ENCODE assay signal across 1 cellular context in the genomic region with DNA sequence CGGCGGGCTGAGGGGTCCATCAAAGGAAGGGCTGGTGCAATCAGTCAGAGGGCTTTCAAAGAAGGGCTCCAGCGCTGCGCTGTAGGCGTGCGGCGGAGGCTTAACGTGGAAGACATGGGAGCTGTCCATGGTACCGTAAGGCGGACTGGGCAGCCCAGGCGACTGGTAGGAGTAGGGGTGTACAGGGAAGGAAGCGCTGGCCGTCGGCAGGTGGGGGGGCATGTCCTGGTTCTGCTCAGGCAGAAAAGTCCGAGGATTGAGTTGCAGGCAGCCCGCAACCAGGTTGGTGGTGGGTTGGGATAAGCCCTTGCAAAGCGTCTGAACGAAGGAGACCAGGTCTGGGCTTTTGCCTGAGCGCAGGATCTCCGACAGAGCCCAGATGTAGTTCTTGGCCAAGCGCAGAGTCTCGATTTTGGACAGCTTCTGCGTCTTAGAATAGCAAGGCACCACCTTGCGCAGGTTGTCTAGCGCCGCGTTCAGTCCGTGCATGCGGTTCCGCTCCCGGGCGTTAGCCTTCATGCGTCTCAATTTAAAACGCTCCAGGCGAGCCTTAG.
A peak's percentile ranks its signal among the peaks of the same experiment; 100 is the strongest.
TF ChIP-seq lines count a peak whose summit lies in the region.

No MANE protein-coding gene starts in this region.

TF ChIP-seq in HepG2, 621 proteins besides CTCF, POLR2A, EP300 and RAD21 (continued from another document and continues in another):
- TF ChIP-seq ZNF816 (CRISPR knock-in tag; IDR thresholded peaks at IDR 0.05; ENCODE audit: borderline replicate concordance) (peak; percentile 90; the same call in 1 of the 2 replicates), NONO (IDR thresholded peaks at IDR 0.05) (no peak), NONO (CRISPR knock-in tag; conservative IDR thresholded peaks at IDR 0.05) (no peak), ATM (IDR thresholded peaks at IDR 0.05; ENCODE audit: borderline replicate concordance) (no peak), ZNF564 (CRISPR knock-in tag; IDR thresholded peaks at IDR 0.05) (peak; percentile 84), MEIS2 (CRISPR knock-in tag; IDR thresholded peaks at IDR 0.05) (peak; percentile 95), KDM2A (CRISPR knock-in tag; IDR thresholded peaks at IDR 0.05; ENCODE audit: borderline replicate concordance, low read depth) (peak; percentile 86), ATF7-NPFF (CRISPR knock-in tag; IDR thresholded peaks at IDR 0.05; ENCODE audit: low read depth) (peak; percentile 91; the same call in 1 of the 2 replicates), RFXAP (CRISPR knock-in tag; IDR thresholded peaks at IDR 0.05; ENCODE audit: borderline replicate concordance) (peak; percentile 81), EZH2 (conservative IDR thresholded peaks at IDR 0.05; ENCODE audit: low read depth, low read length) (no peak), RBM22 (optimal IDR thresholded peaks at IDR 0.05; ENCODE audit: low read length) (no peak), NFATC3 (CRISPR knock-in tag; IDR thresholded peaks at IDR 0.05) (no peak), ZNF652 (CRISPR knock-in tag; IDR thresholded peaks at IDR 0.05; ENCODE audit: borderline replicate concordance, low read depth) (no peak), ZFX (CRISPR knock-in tag; IDR thresholded peaks at IDR 0.05; ENCODE audit: low read depth) (no peak), RORA (CRISPR knock-in tag; IDR thresholded peaks at IDR 0.05) (no peak), ZNF776 (CRISPR knock-in tag; IDR thresholded peaks at IDR 0.05) (no peak; the same call in 1 of the 2 replicates), PAX8 (CRISPR knock-in tag; IDR thresholded peaks at IDR 0.05; ENCODE audit: borderline replicate concordance) (peak; percentile 72; the same call in 1 of the 2 replicates), CBFB (CRISPR knock-in tag; IDR thresholded peaks at IDR 0.05) (0 out of 2 replicates have a peak, but pooled peaks have one; percentile 34), ZNF33A (CRISPR knock-in tag; IDR thresholded peaks at IDR 0.05; ENCODE audit: borderline replicate concordance) (no peak), GATAD2A (CRISPR knock-in tag; IDR thresholded peaks at IDR 0.05) (peak; percentile 48; the same call in 1 of the 2 replicates), ZNF260 (CRISPR knock-in tag; IDR thresholded peaks at IDR 0.05; ENCODE audit: borderline replicate concordance, low read depth) (no peak), ZFP36L1 (CRISPR knock-in tag; IDR thresholded peaks at IDR 0.05) (peak; percentile 56; the same call in 1 of the 2 replicates), ZNF333 (CRISPR knock-in tag; IDR thresholded peaks at IDR 0.05; ENCODE audit: borderline replicate concordance) (peak; percentile 84; the same call in 1 of the 2 replicates), PCBP2 (optimal IDR thresholded peaks at IDR 0.05; ENCODE audit: low read depth, low read length, poor library complexity, severe bottlenecking) (no peak), PHF21A (CRISPR knock-in tag; IDR thresholded peaks at IDR 0.05) (no peak), TCF7 (IDR thresholded peaks at IDR 0.05; ENCODE audit: low read depth) (no peak), SIX1 (CRISPR knock-in tag; IDR thresholded peaks at IDR 0.05; ENCODE audit: borderline replicate concordance) (peak; percentile 65), CHD4 (IDR thresholded peaks at IDR 0.05; ENCODE audit: borderline replicate concordance, low read length) (no peak), XRCC5 (optimal IDR thresholded peaks at IDR 0.05; ENCODE audit: low read length) (no peak), CENPT (CRISPR knock-in tag; IDR thresholded peaks at IDR 0.05; ENCODE audit: low read depth) (0 out of 2 replicates have a peak, but pooled peaks have one; percentile 47), GABPB1 (CRISPR knock-in tag; IDR thresholded peaks at IDR 0.05) (peak; percentile 50), ZNF607 (CRISPR knock-in tag; IDR thresholded peaks at IDR 0.05; ENCODE audit: borderline replicate concordance) (0 out of 2 replicates have a peak, but pooled peaks have one; percentile 49), ZNF10 (CRISPR knock-in tag; IDR thresholded peaks at IDR 0.05; ENCODE audit: borderline replicate concordance, low read depth) (no peak), HOXA7 (CRISPR knock-in tag; IDR thresholded peaks at IDR 0.05) (no peak)
- TF ChIP-seq, protein P1, sequence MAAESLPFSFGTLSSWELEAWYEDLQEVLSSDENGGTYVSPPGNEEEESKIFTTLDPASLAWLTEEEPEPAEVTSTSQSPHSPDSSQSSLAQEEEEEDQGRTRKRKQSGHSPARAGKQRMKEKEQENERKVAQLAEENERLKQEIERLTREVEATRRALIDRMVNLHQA (CRISPR knock-in tag; IDR thresholded peaks at IDR 0.05): no peak
- TF ChIP-seq, protein P2, sequence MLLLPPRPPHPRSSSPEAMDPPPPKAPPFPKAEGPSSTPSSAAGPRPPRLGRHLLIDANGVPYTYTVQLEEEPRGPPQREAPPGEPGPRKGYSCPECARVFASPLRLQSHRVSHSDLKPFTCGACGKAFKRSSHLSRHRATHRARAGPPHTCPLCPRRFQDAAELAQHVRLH (CRISPR knock-in tag; IDR thresholded peaks at IDR 0.05; ENCODE audit: borderline replicate concordance, low read depth): peak; percentile 93; the same call in 1 of the 2 replicates
- TF ChIP-seq, protein P3, sequence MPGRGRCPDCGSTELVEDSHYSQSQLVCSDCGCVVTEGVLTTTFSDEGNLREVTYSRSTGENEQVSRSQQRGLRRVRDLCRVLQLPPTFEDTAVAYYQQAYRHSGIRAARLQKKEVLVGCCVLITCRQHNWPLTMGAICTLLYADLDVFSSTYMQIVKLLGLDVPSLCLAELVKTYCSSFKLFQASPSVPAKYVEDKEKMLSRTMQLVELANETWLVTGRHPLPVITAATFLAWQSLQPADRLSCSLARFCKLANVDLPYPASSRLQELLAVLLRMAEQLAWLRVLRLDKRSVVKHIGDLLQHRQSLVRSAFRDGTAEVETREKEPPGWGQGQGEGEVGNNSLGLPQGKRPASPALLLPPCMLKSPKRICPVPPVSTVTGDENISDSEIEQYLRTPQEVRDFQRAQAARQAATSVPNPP (CRISPR knock-in tag; IDR thresholded peaks at IDR 0.05): 0 out of 2 replicates have a peak, but pooled peaks have one; percentile 38
- TF ChIP-seq, protein P4, sequence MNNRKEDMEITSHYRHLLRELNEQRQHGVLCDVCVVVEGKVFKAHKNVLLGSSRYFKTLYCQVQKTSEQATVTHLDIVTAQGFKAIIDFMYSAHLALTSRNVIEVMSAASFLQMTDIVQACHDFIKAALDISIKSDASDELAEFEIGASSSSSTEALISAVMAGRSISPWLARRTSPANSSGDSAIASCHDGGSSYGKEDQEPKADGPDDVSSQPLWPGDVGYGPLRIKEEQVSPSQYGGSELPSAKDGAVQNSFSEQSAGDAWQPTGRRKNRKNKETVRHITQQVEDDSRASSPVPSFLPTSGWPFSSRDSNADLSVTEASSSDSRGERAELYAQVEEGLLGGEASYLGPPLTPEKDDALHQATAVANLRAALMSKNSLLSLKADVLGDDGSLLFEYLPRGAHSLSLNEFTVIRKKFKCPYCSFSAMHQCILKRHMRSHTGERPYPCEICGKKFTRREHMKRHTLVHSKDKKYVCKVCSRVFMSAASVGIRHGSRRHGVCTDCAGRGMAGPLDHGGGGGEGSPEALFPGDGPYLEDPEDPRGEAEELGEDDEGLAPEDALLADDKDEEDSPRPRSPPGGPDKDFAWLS (CRISPR knock-in tag; IDR thresholded peaks at IDR 0.05; ENCODE audit: borderline replicate concordance): no peak
- TF ChIP-seq, protein P5, sequence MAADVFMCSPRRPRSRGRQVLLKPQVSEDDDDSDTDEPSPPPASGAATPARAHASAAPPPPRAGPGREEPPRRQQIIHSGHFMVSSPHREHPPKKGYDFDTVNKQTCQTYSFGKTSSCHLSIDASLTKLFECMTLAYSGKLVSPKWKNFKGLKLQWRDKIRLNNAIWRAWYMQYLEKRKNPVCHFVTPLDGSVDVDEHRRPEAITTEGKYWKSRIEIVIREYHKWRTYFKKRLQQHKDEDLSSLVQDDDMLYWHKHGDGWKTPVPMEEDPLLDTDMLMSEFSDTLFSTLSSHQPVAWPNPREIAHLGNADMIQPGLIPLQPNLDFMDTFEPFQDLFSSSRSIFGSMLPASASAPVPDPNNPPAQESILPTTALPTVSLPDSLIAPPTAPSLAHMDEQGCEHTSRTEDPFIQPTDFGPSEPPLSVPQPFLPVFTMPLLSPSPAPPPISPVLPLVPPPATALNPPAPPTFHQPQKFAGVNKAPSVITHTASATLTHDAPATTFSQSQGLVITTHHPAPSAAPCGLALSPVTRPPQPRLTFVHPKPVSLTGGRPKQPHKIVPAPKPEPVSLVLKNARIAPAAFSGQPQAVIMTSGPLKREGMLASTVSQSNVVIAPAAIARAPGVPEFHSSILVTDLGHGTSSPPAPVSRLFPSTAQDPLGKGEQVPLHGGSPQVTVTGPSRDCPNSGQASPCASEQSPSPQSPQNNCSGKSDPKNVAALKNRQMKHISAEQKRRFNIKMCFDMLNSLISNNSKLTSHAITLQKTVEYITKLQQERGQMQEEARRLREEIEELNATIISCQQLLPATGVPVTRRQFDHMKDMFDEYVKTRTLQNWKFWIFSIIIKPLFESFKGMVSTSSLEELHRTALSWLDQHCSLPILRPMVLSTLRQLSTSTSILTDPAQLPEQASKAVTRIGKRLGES (CRISPR knock-in tag; IDR thresholded peaks at IDR 0.05; ENCODE audit: borderline replicate concordance): peak; percentile 91; the same call in 1 of the 2 replicates
- TF ChIP-seq, protein P6, sequence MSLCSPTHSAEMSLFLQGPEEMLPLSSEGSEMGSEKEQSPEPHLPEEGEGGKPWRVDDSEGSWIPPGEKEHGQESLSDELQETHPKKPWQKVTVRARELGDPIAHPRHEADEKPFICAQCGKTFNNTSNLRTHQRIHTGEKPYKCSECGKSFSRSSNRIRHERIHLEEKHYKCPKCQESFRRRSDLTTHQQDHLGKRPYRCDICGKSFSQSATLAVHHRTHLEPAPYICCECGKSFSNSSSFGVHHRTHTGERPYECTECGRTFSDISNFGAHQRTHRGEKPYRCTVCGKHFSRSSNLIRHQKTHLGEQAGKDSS (CRISPR knock-in tag; IDR thresholded peaks at IDR 0.05; ENCODE audit: borderline replicate concordance, low read depth): peak; percentile 90; the same call in 1 of the 2 replicates
- TF ChIP-seq, protein P7, sequence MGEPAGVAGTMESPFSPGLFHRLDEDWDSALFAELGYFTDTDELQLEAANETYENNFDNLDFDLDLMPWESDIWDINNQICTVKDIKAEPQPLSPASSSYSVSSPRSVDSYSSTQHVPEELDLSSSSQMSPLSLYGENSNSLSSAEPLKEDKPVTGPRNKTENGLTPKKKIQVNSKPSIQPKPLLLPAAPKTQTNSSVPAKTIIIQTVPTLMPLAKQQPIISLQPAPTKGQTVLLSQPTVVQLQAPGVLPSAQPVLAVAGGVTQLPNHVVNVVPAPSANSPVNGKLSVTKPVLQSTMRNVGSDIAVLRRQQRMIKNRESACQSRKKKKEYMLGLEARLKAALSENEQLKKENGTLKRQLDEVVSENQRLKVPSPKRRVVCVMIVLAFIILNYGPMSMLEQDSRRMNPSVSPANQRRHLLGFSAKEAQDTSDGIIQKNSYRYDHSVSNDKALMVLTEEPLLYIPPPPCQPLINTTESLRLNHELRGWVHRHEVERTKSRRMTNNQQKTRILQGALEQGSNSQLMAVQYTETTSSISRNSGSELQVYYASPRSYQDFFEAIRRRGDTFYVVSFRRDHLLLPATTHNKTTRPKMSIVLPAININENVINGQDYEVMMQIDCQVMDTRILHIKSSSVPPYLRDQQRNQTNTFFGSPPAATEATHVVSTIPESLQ (CRISPR knock-in tag; conservative IDR thresholded peaks at IDR 0.05): peak; percentile 86; the same call in 1 of the 2 replicates
- TF ChIP-seq, protein P8, sequence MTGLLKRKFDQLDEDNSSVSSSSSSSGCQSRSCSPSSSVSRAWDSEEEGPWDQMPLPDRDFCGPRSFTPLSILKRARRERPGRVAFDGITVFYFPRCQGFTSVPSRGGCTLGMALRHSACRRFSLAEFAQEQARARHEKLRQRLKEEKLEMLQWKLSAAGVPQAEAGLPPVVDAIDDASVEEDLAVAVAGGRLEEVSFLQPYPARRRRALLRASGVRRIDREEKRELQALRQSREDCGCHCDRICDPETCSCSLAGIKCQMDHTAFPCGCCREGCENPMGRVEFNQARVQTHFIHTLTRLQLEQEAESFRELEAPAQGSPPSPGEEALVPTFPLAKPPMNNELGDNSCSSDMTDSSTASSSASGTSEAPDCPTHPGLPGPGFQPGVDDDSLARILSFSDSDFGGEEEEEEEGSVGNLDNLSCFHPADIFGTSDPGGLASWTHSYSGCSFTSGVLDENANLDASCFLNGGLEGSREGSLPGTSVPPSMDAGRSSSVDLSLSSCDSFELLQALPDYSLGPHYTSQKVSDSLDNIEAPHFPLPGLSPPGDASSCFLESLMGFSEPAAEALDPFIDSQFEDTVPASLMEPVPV (CRISPR knock-in tag; IDR thresholded peaks at IDR 0.05): no peak; the same call in 1 of the 2 replicates
- TF ChIP-seq, protein P9, sequence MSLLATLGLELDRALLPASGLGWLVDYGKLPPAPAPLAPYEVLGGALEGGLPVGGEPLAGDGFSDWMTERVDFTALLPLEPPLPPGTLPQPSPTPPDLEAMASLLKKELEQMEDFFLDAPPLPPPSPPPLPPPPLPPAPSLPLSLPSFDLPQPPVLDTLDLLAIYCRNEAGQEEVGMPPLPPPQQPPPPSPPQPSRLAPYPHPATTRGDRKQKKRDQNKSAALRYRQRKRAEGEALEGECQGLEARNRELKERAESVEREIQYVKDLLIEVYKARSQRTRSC (CRISPR knock-in tag; IDR thresholded peaks at IDR 0.05; ENCODE audit: low read depth): peak; percentile 85; the same call in 1 of the 2 replicates
- TF ChIP-seq, protein P10, sequence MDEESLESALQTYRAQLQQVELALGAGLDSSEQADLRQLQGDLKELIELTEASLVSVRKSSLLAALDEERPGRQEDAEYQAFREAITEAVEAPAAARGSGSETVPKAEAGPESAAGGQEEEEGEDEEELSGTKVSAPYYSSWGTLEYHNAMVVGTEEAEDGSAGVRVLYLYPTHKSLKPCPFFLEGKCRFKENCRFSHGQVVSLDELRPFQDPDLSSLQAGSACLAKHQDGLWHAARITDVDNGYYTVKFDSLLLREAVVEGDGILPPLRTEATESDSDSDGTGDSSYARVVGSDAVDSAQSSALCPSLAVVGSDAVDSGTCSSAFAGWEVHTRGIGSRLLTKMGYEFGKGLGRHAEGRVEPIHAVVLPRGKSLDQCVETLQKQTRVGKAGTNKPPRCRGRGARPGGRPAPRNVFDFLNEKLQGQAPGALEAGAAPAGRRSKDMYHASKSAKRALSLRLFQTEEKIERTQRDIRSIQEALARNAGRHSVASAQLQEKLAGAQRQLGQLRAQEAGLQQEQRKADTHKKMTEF (CRISPR knock-in tag; IDR thresholded peaks at IDR 0.05): peak; percentile 48; the same call in 1 of the 2 replicates
- TF ChIP-seq, protein P11, sequence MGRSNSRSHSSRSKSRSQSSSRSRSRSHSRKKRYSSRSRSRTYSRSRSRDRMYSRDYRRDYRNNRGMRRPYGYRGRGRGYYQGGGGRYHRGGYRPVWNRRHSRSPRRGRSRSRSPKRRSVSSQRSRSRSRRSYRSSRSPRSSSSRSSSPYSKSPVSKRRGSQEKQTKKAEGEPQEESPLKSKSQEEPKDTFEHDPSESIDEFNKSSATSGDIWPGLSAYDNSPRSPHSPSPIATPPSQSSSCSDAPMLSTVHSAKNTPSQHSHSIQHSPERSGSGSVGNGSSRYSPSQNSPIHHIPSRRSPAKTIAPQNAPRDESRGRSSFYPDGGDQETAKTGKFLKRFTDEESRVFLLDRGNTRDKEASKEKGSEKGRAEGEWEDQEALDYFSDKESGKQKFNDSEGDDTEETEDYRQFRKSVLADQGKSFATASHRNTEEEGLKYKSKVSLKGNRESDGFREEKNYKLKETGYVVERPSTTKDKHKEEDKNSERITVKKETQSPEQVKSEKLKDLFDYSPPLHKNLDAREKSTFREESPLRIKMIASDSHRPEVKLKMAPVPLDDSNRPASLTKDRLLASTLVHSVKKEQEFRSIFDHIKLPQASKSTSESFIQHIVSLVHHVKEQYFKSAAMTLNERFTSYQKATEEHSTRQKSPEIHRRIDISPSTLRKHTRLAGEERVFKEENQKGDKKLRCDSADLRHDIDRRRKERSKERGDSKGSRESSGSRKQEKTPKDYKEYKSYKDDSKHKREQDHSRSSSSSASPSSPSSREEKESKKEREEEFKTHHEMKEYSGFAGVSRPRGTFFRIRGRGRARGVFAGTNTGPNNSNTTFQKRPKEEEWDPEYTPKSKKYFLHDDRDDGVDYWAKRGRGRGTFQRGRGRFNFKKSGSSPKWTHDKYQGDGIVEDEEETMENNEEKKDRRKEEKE (IDR thresholded peaks at IDR 0.05): no peak
